ENCODE assay signal across 25 cellular contexts in genomic region chr5:141647851-141648250, GRCh38.
"Had no signal": no experiment of that assay in that cellular context is flagged by ENCODE, and none has a peak within 500 bp of the region (broad histone marks: within the 10 kb centered on the region; RNA-seq: fewer than 3 reads in every experiment).

No MANE protein-coding gene starts in this region.

- DNase-seq: activated CD4-positive, alpha-beta memory T cell treated with anti-CD3 and anti-CD28 coated beads for 36 hours; activated CD4-positive, alpha-beta T cell treated with anti-CD3 and anti-CD28 coated beads for 36 hours; activated CD4-positive, alpha-beta T cell treated with anti-CD3 and anti-CD28 coated beads, Interleukin-2, amount 10 ng/mL, durations not matched to agents 24 days and 14 days; activated CD4-positive, CD25-positive, alpha-beta regulatory T cell; activated CD4-positive, CD25-positive, alpha-beta regulatory T cell treated with anti-CD3 and anti-CD28 coated beads, Interleukin-2, amount 50 U/mL, for 72 hours; activated CD8-positive, alpha-beta memory T cell treated with anti-CD3 and anti-CD28 coated beads, Interleukin-2, amount 50 U/mL, for 48 hours; activated CD8-positive, alpha-beta T cell treated with anti-CD3 and anti-CD28 coated beads, Interleukin-2, amount 10 ng/mL, durations not matched to agents 7 days and 5 days; activated gamma-delta T cell; activated naive CD4-positive, alpha-beta T cell treated with Interleukin-2 at 50 U/mL for 16 hours; activated T-cell treated with anti-CD3 and anti-CD28 coated beads for 4 hours; activated T-cell treated with anti-CD3 and anti-CD28 coated beads, Interleukin-2, amount 50 U/mL, for 4 hours; amniotic stem cell; anterior cingulate cortex; brain microvascular endothelial cell; caudate nucleus; effector CD8-positive, alpha-beta T cell; foreskin fibroblast; gastrocnemius medialis; heart right ventricle; T-helper 1 cell; T-helper 2 cell had no signal

- H3K9me3 ChIP-seq: gastrocnemius medialis, heart right ventricle had no signal

- H3K36me3 ChIP-seq: gastrocnemius medialis had no signal

- H3K27me3 Mint-ChIP-seq: activated CD4-positive, alpha-beta memory T cell treated with anti-CD3 and anti-CD28 coated beads for 36 hours; activated CD4-positive, alpha-beta T cell treated with anti-CD3 and anti-CD28 coated beads for 36 hours; activated CD4-positive, alpha-beta T cell treated with anti-CD3 and anti-CD28 coated beads, Interleukin-2, amount 10 ng/mL, durations not matched to agents 24 days and 14 days; activated naive CD8-positive, alpha-beta T cell had no signal

- H3K27ac Mint-ChIP-seq: activated CD4-positive, alpha-beta memory T cell treated with anti-CD3 and anti-CD28 coated beads for 36 hours; activated CD4-positive, alpha-beta T cell treated with anti-CD3 and anti-CD28 coated beads for 36 hours; activated T-helper 1 cell treated with anti-CD3 and anti-CD28 coated beads, Interleukin-12 subunit alpha, Interleukin-12 subunit beta, Interleukin-2, Interleukin-4 antibody, amounts not matched to agents 30 ng/mL and 10 ng/mL and 1 ng/mL, durations not matched to agents 14 hours and 24 hours and 36 hours had no signal

- ATAC-seq: activated CD4-positive, alpha-beta T cell treated with anti-CD3 and anti-CD28 coated beads for 36 hours; activated CD8-positive, alpha-beta T cell treated with anti-CD3 and anti-CD28 coated beads, Interleukin-2, amount 10 ng/mL, durations not matched to agents 7 days and 5 days; activated T-cell treated with anti-CD3 and anti-CD28 coated beads, Interleukin-2, amount 50 U/mL, for 4 hours; esophagus mucosa; gastrocnemius medialis; heart right ventricle had no signal

- H3K9me3 Mint-ChIP-seq: activated CD4-positive, alpha-beta memory T cell treated with anti-CD3 and anti-CD28 coated beads for 36 hours; activated CD4-positive, alpha-beta T cell treated with anti-CD3 and anti-CD28 coated beads, Interleukin-2, amount 10 ng/mL, durations not matched to agents 24 days and 14 days; activated T-cell treated with anti-CD3 and anti-CD28 coated beads, Interleukin-2, amount 50 U/mL, for 4 hours; activated T-helper 1 cell treated with anti-CD3 and anti-CD28 coated beads, Interleukin-12 subunit alpha, Interleukin-12 subunit beta, Interleukin-2, Interleukin-4 antibody, amounts not matched to agents 30 ng/mL and 10 ng/mL and 1 ng/mL, durations not matched to agents 14 hours and 24 hours and 36 hours had no signal

- H3K36me3 Mint-ChIP-seq: activated naive CD8-positive, alpha-beta T cell had no signal

- H3K27me3 ChIP-seq: brain microvascular endothelial cell, gastrocnemius medialis, heart right ventricle, hepatocyte had no signal

- H3K27ac ChIP-seq: brain microvascular endothelial cell, gastrocnemius medialis, heart right ventricle, hepatocyte had no signal

- H3K4me3 Mint-ChIP-seq: activated CD4-positive, alpha-beta memory T cell treated with anti-CD3 and anti-CD28 coated beads for 36 hours; activated CD4-positive, alpha-beta T cell treated with anti-CD3 and anti-CD28 coated beads for 36 hours; activated CD4-positive, alpha-beta T cell treated with anti-CD3 and anti-CD28 coated beads, Interleukin-2, amount 10 ng/mL, durations not matched to agents 24 days and 14 days; activated CD8-positive, alpha-beta T cell treated with anti-CD3 and anti-CD28 coated beads, Interleukin-2, amount 10 ng/mL, durations not matched to agents 7 days and 5 days; activated naive CD8-positive, alpha-beta T cell; activated T-cell treated with anti-CD3 and anti-CD28 coated beads, Interleukin-2, amount 50 U/mL, for 4 hours; activated T-helper 1 cell treated with anti-CD3 and anti-CD28 coated beads, Interleukin-12 subunit alpha, Interleukin-12 subunit beta, Interleukin-2, Interleukin-4 antibody, amounts not matched to agents 30 ng/mL and 10 ng/mL and 1 ng/mL, durations not matched to agents 14 hours and 24 hours and 36 hours had no signal

- H3K4me3 ChIP-seq: gastrocnemius medialis, heart right ventricle, hepatocyte had no signal
